1 cellular context compared by ENCODE assay signal in genomic region chr5:150700600-150701377, GRCh38.
TF ChIP-seq lines count a peak whose summit lies in the region.

Gene RBM22, minus strand, starts transcription at chr5:150701062. Its CDS starts 77 bp downstream, at chr5:150700985.

TF ChIP-seq in HepG2, 621 proteins besides CTCF, POLR2A, EP300 and RAD21 (continued from another document and continues in another):
- TF ChIP-seq PRDM10 (CRISPR knock-in tag; IDR thresholded peaks at IDR 0.05; ENCODE audit: low read depth) (peak; percentile 55; the same call in 1 of the 2 replicates), ZNF564 (CRISPR knock-in tag; IDR thresholded peaks at IDR 0.05) (peak; percentile 40; the same call in 1 of the 2 replicates), ZNF337 (CRISPR knock-in tag; IDR thresholded peaks at IDR 0.05; ENCODE audit: borderline replicate concordance, low read depth) (no peak), ISL2 (CRISPR knock-in tag; IDR thresholded peaks at IDR 0.05) (0 out of 2 replicates have a peak, but pooled peaks have one; percentile 39), ETV6 (CRISPR knock-in tag; conservative IDR thresholded peaks at IDR 0.05) (0 out of 2 replicates have a peak, but pooled peaks have one; percentile 52), CREB3 (CRISPR knock-in tag; IDR thresholded peaks at IDR 0.05) (peak; percentile 63; the same call in 1 of the 2 replicates), REXO4 (CRISPR knock-in tag; IDR thresholded peaks at IDR 0.05; ENCODE audit: borderline replicate concordance) (no peak), PHF21A (CRISPR knock-in tag; IDR thresholded peaks at IDR 0.05) (peak; percentile 82), CC2D1A (CRISPR knock-in tag; IDR thresholded peaks at IDR 0.05) (no peak), ZNF280D (CRISPR knock-in tag; IDR thresholded peaks at IDR 0.05) (no peak), ZNF136 (CRISPR knock-in tag; IDR thresholded peaks at IDR 0.05; ENCODE audit: low read depth) (peak; percentile 64; the same call in 1 of the 2 replicates), ZNF138 (CRISPR knock-in tag; IDR thresholded peaks at IDR 0.05; ENCODE audit: low read depth) (no peak), IKZF5 (CRISPR knock-in tag; IDR thresholded peaks at IDR 0.05) (peak; percentile 76; the same call in 1 of the 2 replicates), TCF12 (IDR thresholded peaks at IDR 0.05) (no peak), TCF12 (CRISPR knock-in tag; IDR thresholded peaks at IDR 0.05) (no peak; the same call in 1 of the 2 replicates), NFAT5 (CRISPR knock-in tag; IDR thresholded peaks at IDR 0.05) (peak; percentile 68; the same call in 1 of the 2 replicates), POGK (CRISPR knock-in tag; conservative IDR thresholded peaks at IDR 0.05) (peak; percentile 78; the same call in 1 of the 2 replicates), PRPF4 (IDR thresholded peaks at IDR 0.05; ENCODE audit: low read depth, low read length, poor library complexity, severe bottlenecking) (no peak), ZNF296 (CRISPR knock-in tag; conservative IDR thresholded peaks at IDR 0.05) (no peak), KLF6 (CRISPR knock-in tag; IDR thresholded peaks at IDR 0.05) (peak; percentile 86; the same call in 1 of the 2 replicates), TARDBP (CRISPR knock-in tag; IDR thresholded peaks at IDR 0.05) (peak; percentile 78), ZNF362 (CRISPR knock-in tag; IDR thresholded peaks at IDR 0.05; ENCODE audit: borderline replicate concordance) (no peak), GATAD1 (CRISPR knock-in tag; IDR thresholded peaks at IDR 0.05) (peak; percentile 97), ZKSCAN1 (IDR thresholded peaks at IDR 0.05; ENCODE audit: low read length) (no peak), ZNF460 (CRISPR knock-in tag; IDR thresholded peaks at IDR 0.05; ENCODE audit: borderline replicate concordance) (no peak; the same call in 1 of the 2 replicates), SOX13 (IDR thresholded peaks at IDR 0.05) (no peak), SOX13 (CRISPR knock-in tag; conservative IDR thresholded peaks at IDR 0.05 in 1 of 2, IDR thresholded peaks at IDR 0.05 in 1 of 2) (peak in 1 of 2 experiments; percentile 18; a peak in 1 of 4 replicates), HIVEP1 (CRISPR knock-in tag; IDR thresholded peaks at IDR 0.05) (peak; percentile 80; the same call in 1 of the 2 replicates), YY1 (IDR thresholded peaks at IDR 0.05; ENCODE audit: insufficient read depth, insufficient replicate concordance, low read depth, low read length) (peak; percentile 91), TERF1 (CRISPR knock-in tag; IDR thresholded peaks at IDR 0.05) (no peak), DNMT1 (CRISPR knock-in tag; IDR thresholded peaks at IDR 0.05) (peak; percentile 72; the same call in 1 of the 2 replicates), ZNF768 (CRISPR knock-in tag; IDR thresholded peaks at IDR 0.05) (peak; percentile 20; the same call in 1 of the 2 replicates), FUBP1 (CRISPR knock-in tag; IDR thresholded peaks at IDR 0.05; ENCODE audit: borderline replicate concordance) (no peak), CREM (IDR thresholded peaks at IDR 0.05) (peak; percentile 98), CREM (CRISPR knock-in tag; IDR thresholded peaks at IDR 0.05) (no peak), KDM5A (IDR thresholded peaks at IDR 0.05; ENCODE audit: borderline replicate concordance, low read length) (peak; percentile 93), JARID2 (CRISPR knock-in tag; IDR thresholded peaks at IDR 0.05; ENCODE audit: insufficient replicate concordance) (no peak), ZKSCAN8 (CRISPR knock-in tag; IDR thresholded peaks at IDR 0.05; ENCODE audit: borderline replicate concordance) (no peak), ARNTL (CRISPR knock-in tag; IDR thresholded peaks at IDR 0.05) (0 out of 2 replicates have a peak, but pooled peaks have one; percentile 29), KDM3A (CRISPR knock-in tag; IDR thresholded peaks at IDR 0.05; ENCODE audit: low read depth) (peak; percentile 66), ZNF724P (CRISPR knock-in tag; IDR thresholded peaks at IDR 0.05; ENCODE audit: borderline replicate concordance) (peak; percentile 80; the same call in 1 of the 2 replicates)
